In the genomic region with DNA sequence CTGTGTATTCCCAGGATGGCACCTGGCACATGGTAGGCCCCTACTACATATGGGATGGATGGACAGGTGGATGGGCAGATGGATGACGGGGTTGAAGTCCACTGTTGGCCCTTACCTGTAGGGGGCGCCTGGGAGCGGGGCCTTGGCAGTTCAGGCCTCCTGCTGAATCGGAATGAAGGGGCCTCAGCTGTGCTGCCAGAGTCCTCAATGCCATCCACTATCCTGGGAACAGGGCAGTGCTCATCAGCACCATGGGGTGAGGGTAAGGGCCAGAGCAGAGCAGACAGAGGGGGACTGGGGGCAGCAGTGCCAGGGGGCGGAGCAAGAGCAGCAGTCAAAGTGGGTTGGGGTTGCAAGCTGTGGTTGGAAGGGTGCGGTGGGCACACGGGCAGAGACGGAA, we compare ENCODE assay signal across 9 cellular contexts. TPM values are rescaled to one million over a fixed set of nuclear protein-coding genes. Genes with fewer than 3 reads are reported as not detected.
DNase-seq lines count a peak whose midpoint lies in the region; ATAC-seq and TF ChIP-seq lines count a peak whose summit lies in the region.
"Had no signal": no experiment of that assay in that cellular context is flagged by ENCODE, and none has a peak within 500 bp of the region (broad histone marks: within the 10 kb centered on the region; RNA-seq: fewer than 3 reads in every experiment).

No MANE protein-coding gene starts in this region.

- H3K4me1 ChIP-seq in heart right ventricle (peaks cover 0 to 12% (median 0%) of the 10 kb centered on the region in 9 donors), upper lobe of left lung (no peaks in the 10 kb centered on the region), tibial artery (no peaks in the 10 kb centered on the region)

- WGBS in heart right ventricle, 2 donors, result 56 to 57% methylated on average over 8 of the region's 8 CpGs
- 65 to 79% methylated on average over 6 to 8 of the region's 8 CpGs for WGBS in upper lobe of left lung, 2 donors

- intact Hi-C loops in heart right ventricle (cut with DNase I) (no loop called here), left cardiac atrium (cut with DNase I) (no loop called here), tibial artery (cut with DNase I; ENCODE audit: low total_unique reads) (no loop called here)

- no peaks in the 10 kb centered on the region for H3K9me3 ChIP-seq in heart right ventricle
- no peaks in the 10 kb centered on the region for H3K9me3 ChIP-seq in upper lobe of left lung
- H3K9me3 ChIP-seq in tibial artery, result no peaks in the 10 kb centered on the region

- DNase-seq in heart right ventricle (no peak), left cardiac atrium (no peak), fibroblast of villous mesenchyme (ENCODE audit: low read depth) (no peak), upper lobe of left lung (no peak), tibial artery (no peak), H4 (ENCODE audit: low spot score) (no peak)
- DNase-seq in activated CD4-positive, alpha-beta T cell treated with anti-CD3 and anti-CD28 coated beads, Interleukin-2, amount 10 ng/mL, durations not matched to agents 7 days and 5 days, result peak; percentile 41

- TF ChIP-seq EP300 in upper lobe of left lung (IDR thresholded peaks at IDR 0.05), result no peak

- H3K27ac ChIP-seq in heart right ventricle (no peak overlapping the region), upper lobe of left lung (no peak overlapping the region), tibial artery (no peak overlapping the region)
- H3K27ac ChIP-seq: skin epidermis had no signal

- no peak overlapping the region for H3K27ac Mint-ChIP-seq in activated CD4-positive, alpha-beta T cell treated with anti-CD3 and anti-CD28 coated beads, Interleukin-2, amount 10 ng/mL, durations not matched to agents 7 days and 5 days

- POLR2A ChIA-PET in activated CD4-positive, alpha-beta T cell treated with anti-CD3 and anti-CD28 coated beads, Interleukin-2, amount 10 ng/mL, durations not matched to agents 7 days and 5 days (lab: Charles Lee), result no interaction called here

- H3K36me3 ChIP-seq in heart right ventricle, result no peaks in the 10 kb centered on the region
- H3K36me3 ChIP-seq in upper lobe of left lung, result no peaks in the 10 kb centered on the region
- no peaks in the 10 kb centered on the region for H3K36me3 ChIP-seq in tibial artery

- H3K4me1 Mint-ChIP-seq in activated CD4-positive, alpha-beta T cell treated with anti-CD3 and anti-CD28 coated beads, Interleukin-2, amount 10 ng/mL, durations not matched to agents 7 days and 5 days, result no peaks in the 10 kb centered on the region

- no peaks in the 10 kb centered on the region for H3K27me3 ChIP-seq in heart right ventricle
- H3K27me3 ChIP-seq in upper lobe of left lung, result no peaks in the 10 kb centered on the region
- no peaks in the 10 kb centered on the region for H3K27me3 ChIP-seq in tibial artery

- ATAC-seq in heart right ventricle (no peak), left cardiac atrium (no peak), upper lobe of left lung (ENCODE audit: low FRiP score in 2 of 2) (peak in 1 of 2 donors; percentile 23), GM21360 (IDR thresholded peaks at IDR 0.05; ENCODE audit: unreplicated experiment) (no peak)

- TF ChIP-seq CTCF in heart right ventricle (IDR thresholded peaks at IDR 0.05) (peak in 7 of 9 donors; percentile 1 to 48 (median 22)), fibroblast of villous mesenchyme (IDR thresholded peaks at IDR 0.05; ENCODE audit: insufficient read depth, low read depth, low read length) (peak; percentile 41), upper lobe of left lung (IDR thresholded peaks at IDR 0.05) (peak in 4 of 6 experiments; percentile 18 to 28 (median 22)), tibial artery (IDR thresholded peaks at IDR 0.05) (no peak)

- H3K9me3 Mint-ChIP-seq in activated CD4-positive, alpha-beta T cell treated with anti-CD3 and anti-CD28 coated beads, Interleukin-2, amount 10 ng/mL, durations not matched to agents 7 days and 5 days, result no peaks in the 10 kb centered on the region

- no peaks in the 10 kb centered on the region for H3K27me3 Mint-ChIP-seq in activated CD4-positive, alpha-beta T cell treated with anti-CD3 and anti-CD28 coated beads, Interleukin-2, amount 10 ng/mL, durations not matched to agents 7 days and 5 days

- no peaks in the 10 kb centered on the region for H3K36me3 Mint-ChIP-seq in activated CD4-positive, alpha-beta T cell treated with anti-CD3 and anti-CD28 coated beads, Interleukin-2, amount 10 ng/mL, durations not matched to agents 7 days and 5 days (ENCODE audit: low read depth)

- H3K4me3 Mint-ChIP-seq in activated CD4-positive, alpha-beta T cell treated with anti-CD3 and anti-CD28 coated beads, Interleukin-2, amount 10 ng/mL, durations not matched to agents 7 days and 5 days, result no peak overlapping the region

- H3K4me3 ChIP-seq in heart right ventricle (no peak overlapping the region), fibroblast of villous mesenchyme (ENCODE audit: low read depth, low read length) (no peak overlapping the region), upper lobe of left lung (no peak overlapping the region), tibial artery (no peak overlapping the region)
- H3K4me3 ChIP-seq: skin epidermis had no signal

- CTCF ChIA-PET in activated CD4-positive, alpha-beta T cell treated with anti-CD3 and anti-CD28 coated beads, Interleukin-2, amount 10 ng/mL, durations not matched to agents 7 days and 5 days (lab: Charles Lee), result interaction anchor here (0.7 to 1.6 kb wide), 2 partner anchors 25 to 114 kb away, joined by 3 to 4 read pairs; no protein-coding TSS in a partner anchor

- TF ChIP-seq POLR2A in upper lobe of left lung (IDR thresholded peaks at IDR 0.05), result no peak

RNA-seq across cellular contexts. Expression of a gene that starts 8.3 kb away (rescaled TPM):
- total RNA-seq in heart right ventricle, result 10 to 100 TPM; 24.6 to 64.4 (median 35.3) TPM
- 10 to 100 TPM; 33.3 to 76.5 TPM for polyA plus RNA-seq in heart right ventricle
- 10 to 100 TPM; 68.2 to 72.6 TPM for total RNA-seq in left cardiac atrium
- total RNA-seq in activated CD4-positive, alpha-beta T cell treated with anti-CD3 and anti-CD28 coated beads, Interleukin-2, amount 10 ng/mL, durations not matched to agents 7 days and 5 days, result 100 to 1,000 TPM in 1 of 2 experiments, 10 to 100 TPM in 1; 97.1 to 108 TPM
- 68.0 and 83.3 TPM in 2 replicates for total RNA-seq in fibroblast of villous mesenchyme
- 100 to 1,000 TPM in 3 of 6 donors, 10 to 100 TPM in 3; 57.6 to 183 (median 133) TPM for total RNA-seq in upper lobe of left lung
- 67.3 and 79.9 TPM in 2 replicates for total RNA-seq in H4 (2014; rRNA removed; shearing (Covaris generic))

RNA-seq across cellular contexts. Expression of a gene that starts 17.8 kb away (rescaled TPM):
- under 1 TPM in 6 of 10 donors, not detected in 4; 0.06 to 0.22 (median 0.13) TPM for total RNA-seq in heart right ventricle
- under 1 TPM; 0.07 to 0.29 TPM for polyA plus RNA-seq in heart right ventricle
- total RNA-seq in left cardiac atrium, result under 1 TPM; 0.18 to 0.21 TPM
- under 1 TPM; 0.15 to 0.17 TPM for total RNA-seq in activated CD4-positive, alpha-beta T cell treated with anti-CD3 and anti-CD28 coated beads, Interleukin-2, amount 10 ng/mL, durations not matched to agents 7 days and 5 days
- under 0.01 TPM in 1 of 2 replicates, not detected in the other for total RNA-seq in fibroblast of villous mesenchyme
- under 1 TPM in 2 of 6 donors, not detected in 4; under 0.01 to 0.27 TPM for total RNA-seq in upper lobe of left lung
- 0.06 TPM in 1 of 2 replicates, not detected in the other for total RNA-seq in H4 (2014; rRNA removed; shearing (Covaris generic))

RNA-seq across cellular contexts. Expression of a gene that starts 22.1 kb away (rescaled TPM):
- not detected for total RNA-seq in heart right ventricle
- polyA plus RNA-seq in heart right ventricle, result not detected
- total RNA-seq in left cardiac atrium, result not detected
- total RNA-seq in activated CD4-positive, alpha-beta T cell treated with anti-CD3 and anti-CD28 coated beads, Interleukin-2, amount 10 ng/mL, durations not matched to agents 7 days and 5 days, result not detected
- total RNA-seq in fibroblast of villous mesenchyme, result not detected in 2 replicates
- not detected for total RNA-seq in upper lobe of left lung
- total RNA-seq in H4 (2014; rRNA removed; shearing (Covaris generic)), result not detected in 2 replicates

RNA-seq across cellular contexts. Expression of a gene that starts 31.2 kb away (rescaled TPM):
- total RNA-seq in heart right ventricle, result 10 to 100 TPM in 2 of 10 donors, 1 to 10 TPM in 8; 4.6 to 11.5 (median 6.2) TPM
- polyA plus RNA-seq in heart right ventricle, result 10 to 100 TPM in 1 of 2 donors, 1 to 10 TPM in 1; 7.0 to 10.1 TPM
- 10 to 100 TPM; 10.4 to 11.7 TPM for total RNA-seq in left cardiac atrium
- total RNA-seq in activated CD4-positive, alpha-beta T cell treated with anti-CD3 and anti-CD28 coated beads, Interleukin-2, amount 10 ng/mL, durations not matched to agents 7 days and 5 days, result 10 to 100 TPM; 15.3 to 15.5 TPM
- total RNA-seq in fibroblast of villous mesenchyme, result 14.7 and 20.0 TPM in 2 replicates
- 10 to 100 TPM; 24.3 to 40.9 (median 33.0) TPM for total RNA-seq in upper lobe of left lung
- total RNA-seq in H4 (2014; rRNA removed; shearing (Covaris generic)), result 1.5 and 1.9 TPM in 2 replicates

RNA-seq across cellular contexts. Expression of a gene that starts 40.5 kb away (rescaled TPM):
- total RNA-seq in heart right ventricle, result under 1 TPM in 1 of 10 donors, not detected in 9; 0.23 TPM
- polyA plus RNA-seq in heart right ventricle, result under 1 TPM; 0.01 to 0.29 TPM
- total RNA-seq in left cardiac atrium, result under 1 TPM in 1 of 2 donors, not detected in 1; 0.24 TPM
- total RNA-seq in activated CD4-positive, alpha-beta T cell treated with anti-CD3 and anti-CD28 coated beads, Interleukin-2, amount 10 ng/mL, durations not matched to agents 7 days and 5 days, result not detected
- total RNA-seq in fibroblast of villous mesenchyme, result not detected in 2 replicates
- 1 to 10 TPM in 1 of 6 donors, under 1 TPM in 1, not detected in 4; 0.15 to 1.0 TPM for total RNA-seq in upper lobe of left lung
- total RNA-seq in H4 (2014; rRNA removed; shearing (Covaris generic)), result not detected in 2 replicates

Comparison
In these comparisons a context has a peak if more than half of its experiments do, and no peak if none do; other contexts are left out.
1. CTCF ChIP-seq: peak in heart right ventricle (7 of 9), fibroblast of villous mesenchyme (single experiment) and upper lobe of left lung (4 of 6); none in tibial artery (0 of 2).